1 cellular context compared by ENCODE assay signal in genomic region chr10:103062854-103063642, GRCh38.
TF ChIP-seq lines count a peak whose summit lies in the region.

No MANE protein-coding gene starts in this region.

TF ChIP-seq in GM23338, 12 proteins besides CTCF, POLR2A, EP300 and RAD21 (continued from another document):
- TF ChIP-seq REST (IDR thresholded peaks at IDR 0.05; ENCODE audit: unreplicated experiment) (no peak), ETS1 (IDR thresholded peaks at IDR 0.05) (no peak), ZNF462 (CRISPR knock-in tag; IDR thresholded peaks at IDR 0.05) (no peak), ZNF114 (CRISPR knock-in tag; IDR thresholded peaks at IDR 0.05) (no peak), NANOG (IDR thresholded peaks at IDR 0.05; ENCODE audit: borderline replicate concordance) (no peak), ZNF331 (CRISPR knock-in tag; IDR thresholded peaks at IDR 0.05; ENCODE audit: low read depth) (no peak), STAT1 (IDR thresholded peaks at IDR 0.05; ENCODE audit: unreplicated experiment) (no peak), EZH2 (IDR thresholded peaks at IDR 0.05; ENCODE audit: low read depth, unreplicated experiment) (no peak), EZH2phosphoT487 (IDR thresholded peaks at IDR 0.05; ENCODE audit: unreplicated experiment) (no peak)
